Comparison of ENCODE assay signal across 1 cellular context in genomic region chr3:44939581-44940036, GRCh38.
TF ChIP-seq lines count a peak whose summit lies in the region.

No MANE protein-coding gene starts in this region.

TF ChIP-seq in IMR-90, 13 proteins besides CTCF, POLR2A, EP300 and RAD21 (continued from another document):
- TF ChIP-seq USF2 (IDR thresholded peaks at IDR 0.05; ENCODE audit: low read depth, low read length) (no peak), MXI1 (IDR thresholded peaks at IDR 0.05; ENCODE audit: borderline replicate concordance, low read depth, low read length) (0 out of 2 replicates have a peak, but pooled peaks have one; percentile 27), NFE2L2 (IDR thresholded peaks at IDR 0.05; ENCODE audit: low read depth, low read length) (no peak)
